8 cellular contexts compared by ENCODE assay signal in the genomic region with DNA sequence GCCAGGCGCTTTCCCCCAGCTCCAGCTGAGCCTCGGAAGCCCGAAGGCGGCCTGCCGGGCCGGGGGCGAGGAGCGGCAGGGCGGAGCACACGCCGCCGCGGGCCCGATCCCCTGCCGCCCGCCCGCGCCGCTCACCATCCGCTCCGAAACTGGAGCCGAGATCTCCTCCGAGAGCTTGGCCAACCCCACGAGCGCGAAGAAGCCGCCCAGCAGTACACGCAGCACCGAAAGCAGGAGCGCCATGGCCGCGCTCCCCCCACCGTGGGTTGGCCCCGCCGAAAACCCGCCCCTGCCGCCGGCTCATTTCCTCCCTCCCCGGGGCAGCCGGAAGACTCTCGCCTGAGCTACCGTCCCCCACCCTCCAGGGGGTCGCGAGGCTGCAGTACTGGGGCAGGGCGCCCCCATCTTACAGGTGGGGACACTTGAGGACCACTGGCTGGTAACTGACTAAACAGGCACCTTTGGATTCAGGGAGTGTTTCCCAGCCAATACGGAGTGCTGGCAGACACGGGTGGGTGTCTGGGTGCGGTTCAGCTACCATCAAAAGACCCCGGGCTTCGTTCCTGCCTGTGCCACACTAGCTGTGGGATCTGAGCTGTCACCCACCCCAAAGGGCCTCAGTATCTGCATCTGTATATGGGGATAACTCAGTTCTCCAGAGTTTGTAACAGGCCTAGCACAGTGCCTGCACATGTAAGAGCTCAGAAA. TPM values are rescaled to one million over a fixed set of nuclear protein-coding genes. Genes with fewer than 3 reads are reported as not detected.
DNase-seq lines count a peak whose midpoint lies in the region; ATAC-seq, FAIRE-seq and TF ChIP-seq lines count a peak whose summit lies in the region.

A gene (minus strand): TSS at position 285 of the 708 bp plus-strand sequence. CDS start 42 bp downstream, at position 243.

- H3K27ac Mint-ChIP-seq in astrocyte (ENCODE audit: unreplicated experiment), result peak within 1 kb of the TSS; percentile 99

- H4K20me1 ChIP-seq in astrocyte (ENCODE audit: insufficient read depth, low read length), result peaks cover 7% of the 10 kb centered on the region

- H3K4me3 Mint-ChIP-seq in astrocyte (ENCODE audit: unreplicated experiment), result peak within 1 kb of the TSS; percentile 97

- H3K27me3 ChIP-seq in astrocyte (ENCODE audit: insufficient read depth, low read length), result no peaks in the 10 kb centered on the region

- H2AFZ ChIP-seq in astrocyte (ENCODE audit: low read depth, low read length), result peak within 1 kb of the TSS; percentile 95

- H3K27me3 Mint-ChIP-seq in astrocyte (ENCODE audit: low read depth, unreplicated experiment), result no peaks in the 10 kb centered on the region

- ATAC-seq in GM21576 (IDR thresholded peaks at IDR 0.05; ENCODE audit: unreplicated experiment) (peak; percentile 71), GM18870 (IDR thresholded peaks at IDR 0.05; ENCODE audit: unreplicated experiment) (no peak)

- TF ChIP-seq CTCF in astrocyte (IDR thresholded peaks at IDR 0.05; ENCODE audit: insufficient read depth, low read depth, low read length) (no peak), retinal pigment epithelial cell (conservative IDR thresholded peaks at IDR 0.05; ENCODE audit: low read depth, low read length) (no peak)

- FAIRE-seq in astrocyte (lab: Jason Lieb, UNC), result no peak

- H3K27ac ChIP-seq in astrocyte (ENCODE audit: low read depth, low read length), result peak within 1 kb of the TSS; percentile 92

- no peaks in the 10 kb centered on the region for H3K9me3 Mint-ChIP-seq in astrocyte (ENCODE audit: unreplicated experiment)

- H3K9ac ChIP-seq in astrocyte (ENCODE audit: low read length), result peak within 1 kb of the TSS; percentile 89

- peak; percentile 67 for DNase-seq in ELR (ENCODE audit: low read depth)
- peak; percentile 67 for DNase-seq in KBM-7
- DNase-seq in T-helper 22 cell (ENCODE audit: low read depth), result peak; percentile 57
- peak; percentile 31 for DNase-seq in astrocyte (ENCODE audit: low read depth)
- DNase-seq in hippocampal formation (lab: John Stamatoyannopoulos, UW), result peak; percentile 27 to 33
- DNase-seq in retinal pigment epithelial cell (ENCODE audit: low read depth), result no peak

- no peaks in the 10 kb centered on the region for H3K9me3 ChIP-seq in astrocyte (ENCODE audit: insufficient read depth, low read depth, low read length)

- peaks cover 12% of the 10 kb centered on the region for H3K4me1 ChIP-seq in astrocyte (ENCODE audit: insufficient read depth, low read length)

- peaks cover 15% of the 10 kb centered on the region for H3K4me1 Mint-ChIP-seq in astrocyte (ENCODE audit: low read depth, unreplicated experiment)

- in situ Hi-C loops in KBM-7 (cut with MboI; ENCODE audit: low pct_unique_long_range_greater_than_20kb, low sequenced_read_pairs), result no loop called here

- peaks cover 3% of the 10 kb centered on the region for H3K36me3 Mint-ChIP-seq in astrocyte (ENCODE audit: low read depth, unreplicated experiment)

- peak within 1 kb of the TSS; percentile 99 for H3K4me2 ChIP-seq in astrocyte (ENCODE audit: low read length)

- peaks cover 35% of the 10 kb centered on the region for H3K79me2 ChIP-seq in astrocyte (ENCODE audit: insufficient read depth, low read length)

- H3K36me3 ChIP-seq in astrocyte (ENCODE audit: insufficient read depth, low read length), result peaks cover 13% of the 10 kb centered on the region

- H3K4me3 ChIP-seq in astrocyte (ENCODE audit: insufficient read depth, low read depth, low read length) (peak within 1 kb of the TSS; percentile 87), retinal pigment epithelial cell (ENCODE audit: low read length) (peak within 1 kb of the TSS; percentile 76)

RNA-seq across cellular contexts. Expression of the gene that starts here (rescaled TPM):
- 15.6 and 17.0 TPM in 2 replicates for total RNA-seq in astrocyte
